Comparison of ENCODE assay signal across 8 cellular contexts in genomic region chr2:44169155-44169898, GRCh38. TPM values are rescaled to one million over a fixed set of nuclear protein-coding genes. Genes with fewer than 3 reads are reported as not detected.
DNase-seq lines count a peak whose midpoint lies in the region; ATAC-seq lines count a peak whose summit lies in the region.

No MANE protein-coding gene starts in this region.

- CTCF ChIA-PET in activated CD8-positive, alpha-beta T cell treated with anti-CD3 and anti-CD28 coated beads, Interleukin-2, amount 10 ng/mL, durations not matched to agents 7 days and 5 days (lab: Charles Lee): interaction anchor here (0.8 to 2.4 kb wide), 7 partner anchors 10 to 310 kb away, joined by 3 to 6 read pairs (median 4); no protein-coding TSS in a partner anchor

- peak overlapping the region; percentile 98 for H3K27ac Mint-ChIP-seq in activated CD8-positive, alpha-beta T cell treated with anti-CD3 and anti-CD28 coated beads, Interleukin-2, amount 10 ng/mL, durations not matched to agents 7 days and 5 days

- H3K27ac ChIP-seq in epithelial cell of prostate (peak overlapping the region; percentile 89), subcutaneous abdominal adipose tissue (ENCODE audit: low read depth, low read length) (peak overlapping the region; percentile 96)

- peaks cover 29% of the 10 kb centered on the region for H3K4me1 Mint-ChIP-seq in activated CD8-positive, alpha-beta T cell treated with anti-CD3 and anti-CD28 coated beads, Interleukin-2, amount 10 ng/mL, durations not matched to agents 7 days and 5 days (ENCODE audit: low read depth)

- no peaks in the 10 kb centered on the region for H3K36me3 ChIP-seq in subcutaneous abdominal adipose tissue (ENCODE audit: control insufficient read depth in 5 of 5, insufficient read depth in 5 of 5, low read length in 5 of 5)

- H3K27me3 Mint-ChIP-seq in activated CD8-positive, alpha-beta T cell treated with anti-CD3 and anti-CD28 coated beads, Interleukin-2, amount 10 ng/mL, durations not matched to agents 7 days and 5 days (ENCODE audit: low read depth): no peaks in the 10 kb centered on the region

- DNase-seq in NCI-H1417 (lab: John Stamatoyannopoulos, UW) (peak; percentile 52 to 90 (median 83)), NCI-H1417 treated with DMSO at 0.1 percent for 48 hours (lab: John Stamatoyannopoulos, UW) (no peak), NCI-H510A treated with DMSO at 0.1 percent for 48 hours (lab: John Stamatoyannopoulos, UW) (peak; percentile 47), epithelial cell of prostate (ENCODE audit: low read depth, low spot score) (no peak)
- peak; percentile 70 for DNase-seq in activated CD8-positive, alpha-beta T cell treated with anti-CD3 and anti-CD28 coated beads, Interleukin-2, amount 10 ng/mL, durations not matched to agents 7 days and 5 days

- peak; percentile 2 for ATAC-seq in HG02759 (IDR thresholded peaks at IDR 0.05; ENCODE audit: unreplicated experiment)
- peak; percentile 6 for ATAC-seq in activated CD8-positive, alpha-beta T cell treated with anti-CD3 and anti-CD28 coated beads, Interleukin-2, amount 10 ng/mL, durations not matched to agents 7 days and 5 days

- H3K9ac ChIP-seq in subcutaneous abdominal adipose tissue (ENCODE audit: low read length in 5 of 5): peak overlapping the region; percentile 89 to 99 (median 97)

- peak overlapping the region; percentile 97 for H3K4me3 ChIP-seq in mononuclear cell (ENCODE audit: low read length)
- H3K4me3 ChIP-seq in subcutaneous abdominal adipose tissue (ENCODE audit: low read depth in 1 of 5, low read length in 5 of 5): peak overlapping the region; percentile 91 to 98 (median 93)

- H3K27me3 ChIP-seq in mononuclear cell (ENCODE audit: insufficient read depth, low read length) (no peaks in the 10 kb centered on the region), subcutaneous abdominal adipose tissue (ENCODE audit: control insufficient read depth in 5 of 5, insufficient read depth in 4 of 5, low read length in 5 of 5) (no peaks in the 10 kb centered on the region)

- peak overlapping the region; percentile 96 for H3K4me3 Mint-ChIP-seq in activated CD8-positive, alpha-beta T cell treated with anti-CD3 and anti-CD28 coated beads, Interleukin-2, amount 10 ng/mL, durations not matched to agents 7 days and 5 days

- POLR2A ChIA-PET in activated CD8-positive, alpha-beta T cell treated with anti-CD3 and anti-CD28 coated beads, Interleukin-2, amount 10 ng/mL, durations not matched to agents 7 days and 5 days (lab: Charles Lee): interaction anchor here (0.9 to 1.5 kb wide), 5 partner anchors 16 to 192 kb away, joined by 3 to 10 read pairs (median 5); partner anchors contain the start of genes CAMKMT and PREPL

- no peaks in the 10 kb centered on the region for H3K9me3 Mint-ChIP-seq in activated CD8-positive, alpha-beta T cell treated with anti-CD3 and anti-CD28 coated beads, Interleukin-2, amount 10 ng/mL, durations not matched to agents 7 days and 5 days (ENCODE audit: insufficient read depth)

- H3K4me1 ChIP-seq in mononuclear cell (ENCODE audit: insufficient read depth, low read length) (peaks cover 21% of the 10 kb centered on the region), subcutaneous abdominal adipose tissue (ENCODE audit: control insufficient read depth in 5 of 5, insufficient read depth in 5 of 5, low read length in 5 of 5) (peaks cover 4 to 29% (median 27%) of the 10 kb centered on the region in 5 donors)

- H3K36me3 Mint-ChIP-seq in activated CD8-positive, alpha-beta T cell treated with anti-CD3 and anti-CD28 coated beads, Interleukin-2, amount 10 ng/mL, durations not matched to agents 7 days and 5 days (ENCODE audit: low read depth): peaks cover 25% of the 10 kb centered on the region

- no peaks in the 10 kb centered on the region for H3K9me3 ChIP-seq in mononuclear cell (ENCODE audit: low read depth, low read length)
- peaks cover 0 to 6% (median 0%) of the 10 kb centered on the region in 5 donors for H3K9me3 ChIP-seq in subcutaneous abdominal adipose tissue (ENCODE audit: control insufficient read depth in 5 of 5, low read length in 5 of 5)

RNA-seq across cellular contexts. Expression of gene PPM1B, which starts 0.7 kb away (rescaled TPM):
- 10 to 100 TPM; 48.6 to 50.3 TPM for total RNA-seq in activated CD8-positive, alpha-beta T cell treated with anti-CD3 and anti-CD28 coated beads, Interleukin-2, amount 10 ng/mL, durations not matched to agents 7 days and 5 days
- 112 TPM for total RNA-seq in mononuclear cell

Comparison
In these comparisons a context has a peak if more than half of its experiments do, and no peak if none do; other contexts are left out.
1. DNase-seq: peak in NCI-H1417 (3 of 3), NCI-H510A treated with DMSO at 0.1 percent for 48 hours (single experiment) and activated CD8-positive, alpha-beta T cell treated with anti-CD3 and anti-CD28 coated beads, Interleukin-2, amount 10 ng/mL, durations not matched to agents 7 days and 5 days (single experiment); none in NCI-H1417 treated with DMSO at 0.1 percent for 48 hours (single experiment) and epithelial cell of prostate (single experiment).